Comparison of ENCODE assay signal across 13 cellular contexts in the genomic region with DNA sequence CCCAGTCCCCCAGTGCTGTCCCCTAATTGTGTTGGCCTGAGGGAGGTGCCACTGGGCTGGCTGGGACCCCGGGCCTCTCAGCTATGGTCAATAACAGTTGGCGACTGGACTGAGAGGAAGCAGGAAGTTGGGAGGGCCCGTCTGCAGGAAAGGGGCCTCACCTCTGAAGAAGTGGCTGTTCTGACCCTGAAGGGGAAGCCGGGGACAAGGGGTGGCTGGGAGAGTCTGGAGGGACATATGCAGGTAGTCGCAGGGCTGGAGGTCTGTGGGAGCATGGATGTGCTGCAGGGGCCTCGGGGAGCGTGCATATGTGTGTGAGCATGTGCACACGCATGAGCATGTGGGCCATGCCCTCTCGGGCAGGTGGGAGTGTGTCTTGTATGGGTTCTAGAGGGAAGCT. TPM values are rescaled to one million over a fixed set of nuclear protein-coding genes. Genes with fewer than 3 reads are reported as not detected.
A peak's percentile ranks its signal among the peaks of the same experiment; 100 is the strongest.
DNase-seq lines count a peak whose midpoint lies in the region; ATAC-seq and TF ChIP-seq lines count a peak whose summit lies in the region.
"Had no signal": no experiment of that assay in that cellular context is flagged by ENCODE, and none has a peak within 500 bp of the region (broad histone marks: within the 10 kb centered on the region; RNA-seq: fewer than 3 reads in every experiment).

No MANE protein-coding gene starts in this region.

- CTCF ChIA-PET in activated B cell treated with CpG ODN at 0.5 μM for 24 hours (lab: Charles Lee): interaction anchor here (1.0 kb wide), 1 partner anchor 83 kb away, joined by 3 read pairs; no protein-coding TSS in a partner anchor

- H3K4me3 Mint-ChIP-seq in activated B cell treated with CpG ODN at 0.5 μM for 24 hours (no peak overlapping the region), naive B cell (peak overlapping the region in 7 of 8 donors; percentile 74 to 96 (median 95))

- H3K9me3 Mint-ChIP-seq in activated B cell treated with CpG ODN at 0.5 μM for 24 hours (no peaks in the 10 kb centered on the region), naive B cell (no peaks in the 10 kb centered on the region)

- H3K27me3 Mint-ChIP-seq in activated B cell treated with CpG ODN at 0.5 μM for 24 hours: no peaks in the 10 kb centered on the region
- H3K27me3 Mint-ChIP-seq in naive B cell: no peaks in the 10 kb centered on the region

- H3K36me3 Mint-ChIP-seq in activated B cell treated with CpG ODN at 0.5 μM for 24 hours (ENCODE audit: low read depth): peaks cover 31% of the 10 kb centered on the region
- peaks cover 0 to 4% of the 10 kb centered on the region in 2 donors for H3K36me3 Mint-ChIP-seq in naive B cell

- H3K27ac Mint-ChIP-seq in activated B cell treated with CpG ODN at 0.5 μM for 24 hours (peak overlapping the region; percentile 79), naive B cell (peak overlapping the region in 5 of 6 donors; percentile 1 to 75 (median 64))

- POLR2A ChIA-PET in activated B cell treated with CpG ODN at 0.5 μM for 24 hours (lab: Charles Lee): no interaction called here

- intact Hi-C loops in activated B cell treated with CpG ODN at 0.5 μM for 24 hours (cut with micrococcal nuclease): no loop called here

- H3K4me3 ChIP-seq in HL-60 (replicated peaks; ENCODE audit: insufficient read depth, low read length): no peak overlapping the region

- H3K27me3 ChIP-seq in HL-60 (ENCODE audit: insufficient read depth, poor library complexity, severe bottlenecking): no peaks in the 10 kb centered on the region

- H3K27ac ChIP-seq in HL-60 (replicated peaks): peak overlapping the region; percentile 76
- H3K27ac ChIP-seq: 22Rv1, parathyroid adenoma had no signal

- H3K4me1 Mint-ChIP-seq in activated B cell treated with CpG ODN at 0.5 μM for 24 hours (peaks cover 47% of the 10 kb centered on the region), naive B cell (peaks cover 29 to 52% (median 44%) of the 10 kb centered on the region in 3 donors)

- peak; percentile 16 for DNase-seq in NOMO-1 treated with DMSO at 0.1 percent for 48 hours (lab: John Stamatoyannopoulos, UW; ENCODE audit: unreplicated experiment)
- no peak for DNase-seq in NOMO-1 treated with dmso at 0.1 percent for 144 hours (lab: John Stamatoyannopoulos, UW; ENCODE audit: unreplicated experiment)
- DNase-seq in HL-60 (ENCODE audit: low read depth in 1 of 2, low spot score in 1 of 2): peak; percentile 66 to 69
- no peak for DNase-seq in activated B cell treated with CpG ODN at 0.5 μM for 24 hours
- DNase-seq in naive B cell: no peak
- no peak for DNase-seq in stimulated activated CD4-positive, alpha-beta T cell treated with anti-CD3 and anti-CD28 coated beads, Interleukin-4, amount 100 ng/mL, for 1 hour
- DNase-seq: Calu3, NCI-H1694 treated with DMSO at 0.1 percent for 48 hours, trophoblast cell had no signal

- ATAC-seq in activated B cell treated with CpG ODN at 0.5 μM for 24 hours (ENCODE audit: low read depth) (no peak), naive B cell (ENCODE audit: low read depth in 2 of 2) (no peak), GM21786 (IDR thresholded peaks at IDR 0.05; ENCODE audit: unreplicated experiment) (no peak), GM18498 (IDR thresholded peaks at IDR 0.05; ENCODE audit: unreplicated experiment) (no peak)

- no peak for TF ChIP-seq CTCF in HL-60 (IDR thresholded peaks at IDR 0.05; ENCODE audit: insufficient read depth, low read length)
- no peak for TF ChIP-seq CTCF in activated B cell treated with CpG ODN at 0.5 μM for 24 hours (IDR thresholded peaks at IDR 0.05)

RNA-seq across cellular contexts. Expression of a gene that starts 5.9 kb away (rescaled TPM):
- total RNA-seq in activated B cell treated with CpG ODN at 0.5 μM for 24 hours: 139 and 159 TPM in 2 replicates
- polyA plus RNA-seq in naive B cell (ENCODE audit: low read depth in 6 of 6): 10 to 100 TPM; 37.1 to 67.9 (median 48.0) TPM

RNA-seq across cellular contexts. Expression of a gene that starts 19.9 kb away (rescaled TPM):
- total RNA-seq in activated B cell treated with CpG ODN at 0.5 μM for 24 hours: 210 and 211 TPM in 2 replicates
- polyA plus RNA-seq in naive B cell (ENCODE audit: low read depth in 6 of 6): 100 to 1,000 TPM; 110 to 169 (median 132) TPM

RNA-seq across cellular contexts. Expression of a gene that starts 36.1 kb away (rescaled TPM):
- not detected in 2 replicates for total RNA-seq in activated B cell treated with CpG ODN at 0.5 μM for 24 hours
- not detected for polyA plus RNA-seq in naive B cell (ENCODE audit: low read depth in 6 of 6)

RNA-seq across cellular contexts. Expression of a gene that starts 56.9 kb away (rescaled TPM):
- 13.9 and 15.3 TPM in 2 replicates for total RNA-seq in activated B cell treated with CpG ODN at 0.5 μM for 24 hours
- polyA plus RNA-seq in naive B cell (ENCODE audit: low read depth in 6 of 6): 10 to 100 TPM in 1 of 6 donors, 1 to 10 TPM in 5; 6.9 to 10.3 (median 7.5) TPM

RNA-seq across cellular contexts. Expression of a gene that starts 57.8 kb away (rescaled TPM):
- total RNA-seq in activated B cell treated with CpG ODN at 0.5 μM for 24 hours: 129 and 135 TPM in 2 replicates
- polyA plus RNA-seq in naive B cell (ENCODE audit: low read depth in 6 of 6): 10 to 100 TPM; 17.8 to 41.1 (median 31.9) TPM

Comparison
In these comparisons a context has a peak if more than half of its experiments do, and no peak if none do; other contexts are left out.
1. DNase-seq: peak in NOMO-1 treated with DMSO at 0.1 percent for 48 hours (single experiment) and HL-60 (2 of 2); none in NOMO-1 treated with dmso at 0.1 percent for 144 hours (single experiment), activated B cell treated with CpG ODN at 0.5 μM for 24 hours (single experiment), naive B cell (single experiment) and stimulated activated CD4-positive, alpha-beta T cell treated with anti-CD3 and anti-CD28 coated beads, Interleukin-4, amount 100 ng/mL, for 1 hour (single experiment).